Comparison of ENCODE assay signal across 18 cellular contexts in genomic region chr2:147715807-147716206, GRCh38.
A peak's percentile ranks its signal among the peaks of the same experiment; 100 is the strongest.
DNase-seq lines count a peak whose midpoint lies in the region; ATAC-seq and TF ChIP-seq lines count a peak whose summit lies in the region.
"Had no signal": no experiment of that assay in that cellular context is flagged by ENCODE, and none has a peak within 500 bp of the region (broad histone marks: within the 10 kb centered on the region; RNA-seq: fewer than 3 reads in every experiment).

No MANE protein-coding gene starts in this region.

- no peaks in the 10 kb centered on the region for H3K36me3 ChIP-seq in thyroid gland
- H3K36me3 ChIP-seq: HAP-1, stomach had no signal

- peak overlapping the region; percentile 56 to 88 (median 79) for H3K27ac Mint-ChIP-seq in nephron
- H3K27ac Mint-ChIP-seq: CD14-positive monocyte; naive thymus-derived CD8-positive, alpha-beta T cell had no signal

- no peaks in the 10 kb centered on the region for H3K9me3 ChIP-seq in thyroid gland
- H3K9me3 ChIP-seq: stomach had no signal

- no peak overlapping the region for H3K27ac ChIP-seq in thyroid gland
- H3K27ac ChIP-seq: stomach had no signal

- peaks cover 11% of the 10 kb centered on the region for H3K9me3 Mint-ChIP-seq in nephron

- peaks cover 5% of the 10 kb centered on the region for H3K27me3 Mint-ChIP-seq in nephron (ENCODE audit: low read depth)

- no peak for TF ChIP-seq POLR2A in thyroid gland (IDR thresholded peaks at IDR 0.05)

- intact Hi-C loops in thyroid gland (cut with DNase I) = no loop called here

- no peak overlapping the region for H3K4me3 ChIP-seq in thyroid gland (replicated peaks in 1 of 3)
- H3K4me3 ChIP-seq: HAP-1, stomach had no signal

- DNase-seq in thyroid gland (no peak), AML-193 (lab: John Stamatoyannopoulos, UW) (no peak), NCI-H2196 (lab: John Stamatoyannopoulos, UW; ENCODE audit: unreplicated experiment) (no peak)
- DNase-seq: activated naive CD4-positive, alpha-beta T cell treated with Interleukin-2 at 50 U/mL for 16 hours; head of caudate nucleus; Karpas-422; left colon; naive thymus-derived CD8-positive, alpha-beta T cell; NCI-H1694 treated with DMSO at 0.1 percent for 48 hours; NK-92 treated with Interleukin-12 subunit alpha and Interleukin-12 subunit beta, amount 100 ng/mL, for 24 hours; stomach had no signal

- H3K27me3 ChIP-seq in thyroid gland = no peaks in the 10 kb centered on the region
- H3K27me3 ChIP-seq: stomach had no signal

- peaks cover 56% of the 10 kb centered on the region for H3K4me1 Mint-ChIP-seq in nephron
- H3K4me1 Mint-ChIP-seq: naive thymus-derived CD8-positive, alpha-beta T cell had no signal

- H3K4me3 Mint-ChIP-seq in nephron = peak overlapping the region in 1 of 3 experiments; percentile 26
- H3K4me3 Mint-ChIP-seq: naive thymus-derived CD8-positive, alpha-beta T cell had no signal

- no peaks in the 10 kb centered on the region for H3K4me1 ChIP-seq in thyroid gland
- H3K4me1 ChIP-seq: HAP-1, stomach had no signal

- TF ChIP-seq CTCF in nephron (IDR thresholded peaks at IDR 0.05; ENCODE audit: unreplicated experiment in 3 of 3) (no peak), thyroid gland (IDR thresholded peaks at IDR 0.05) (no peak)

- no peaks in the 10 kb centered on the region for H3K36me3 Mint-ChIP-seq in nephron (ENCODE audit: low read depth)
- H3K36me3 Mint-ChIP-seq: CD14-positive monocyte had no signal

- ATAC-seq in GM18517 (IDR thresholded peaks at IDR 0.05; ENCODE audit: unreplicated experiment) (peak; percentile 76), GM21717 (IDR thresholded peaks at IDR 0.05; ENCODE audit: unreplicated experiment) (peak; percentile 78), HG03469 (IDR thresholded peaks at IDR 0.05; ENCODE audit: unreplicated experiment) (peak; percentile 72)
- ATAC-seq: left colon; naive thymus-derived CD8-positive, alpha-beta T cell; sciatic nerve had no signal
